16 cellular contexts compared by ENCODE assay signal in the genomic region with DNA sequence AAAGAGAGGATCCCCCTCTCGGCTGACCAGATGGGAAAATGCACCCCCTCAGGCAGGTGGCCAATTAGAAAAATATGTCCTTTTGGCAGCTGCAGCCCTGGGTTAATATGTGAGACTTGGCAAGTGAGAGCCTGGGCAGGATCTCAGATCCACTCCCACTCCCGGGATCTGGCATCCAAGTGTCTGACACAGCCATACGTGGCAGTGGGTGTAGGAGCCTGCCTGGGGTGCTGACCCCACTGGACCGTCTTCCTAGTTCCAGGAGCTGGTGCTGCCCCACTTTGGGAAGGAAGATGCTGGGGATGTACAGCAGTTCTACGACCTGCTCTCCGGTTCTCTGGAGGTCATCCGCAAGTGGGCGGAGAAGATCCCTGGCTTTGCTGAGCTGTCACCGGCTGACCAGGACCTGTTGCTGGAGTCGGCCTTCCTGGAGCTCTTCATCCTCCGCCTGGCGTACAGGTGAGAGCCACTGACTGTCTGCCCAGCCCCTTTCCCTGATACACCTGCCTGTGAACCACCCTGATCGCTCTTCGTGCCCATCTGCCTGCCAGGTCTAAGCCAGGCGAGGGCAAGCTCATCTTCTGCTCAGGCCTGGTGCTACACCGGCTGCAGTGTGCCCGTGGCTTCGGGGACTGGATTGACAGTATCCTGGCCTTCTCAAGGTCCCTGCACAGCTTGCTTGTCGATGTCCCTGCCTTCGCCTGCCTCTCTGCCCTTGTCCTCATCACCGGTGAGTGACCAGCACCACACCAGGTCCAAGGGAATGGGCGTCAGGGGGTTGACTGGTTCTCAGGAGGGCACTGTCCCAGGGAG. TPM values are rescaled to one million over a fixed set of nuclear protein-coding genes. Genes with fewer than 3 reads are reported as not detected.
DNase-seq lines count a peak whose midpoint lies in the region; ATAC-seq and TF ChIP-seq lines count a peak whose summit lies in the region.
"Had no signal": no experiment of that assay in that cellular context is flagged by ENCODE, and none has a peak within 500 bp of the region (broad histone marks: within the 10 kb centered on the region; RNA-seq: fewer than 3 reads in every experiment).

No MANE protein-coding gene starts in this region.

- H3K4me3 ChIP-seq in adrenal gland (no peak overlapping the region), fibroblast of villous mesenchyme (ENCODE audit: low read depth, low read length) (no peak overlapping the region), tibial nerve (peak overlapping the region in 3 of 4 donors; percentile 13 to 76 (median 53))
- H3K4me3 ChIP-seq: GM23338 had no signal

- H3K27ac Mint-ChIP-seq in activated naive CD8-positive, alpha-beta T cell treated with anti-CD3 and anti-CD28 coated beads, Interleukin-2, amount 10 ng/mL, durations not matched to agents 7 days and 5 days, result peak overlapping the region; percentile 16
- no peak overlapping the region for H3K27ac Mint-ChIP-seq in activated naive CD8-positive, alpha-beta T cell treated with anti-CD3 and anti-CD28 coated beads, Interleukin-2, amount 50 U/mL, for 24 hours
- H3K27ac Mint-ChIP-seq: activated CD8-positive, alpha-beta T cell treated with anti-CD3 and anti-CD28 coated beads, Interleukin-2, amount 10 ng/mL, durations not matched to agents 7 days and 5 days; GM23338 had no signal

- TF ChIP-seq POLR2A in adrenal gland (IDR thresholded peaks at IDR 0.05) (peak in 1 of 2 donors; percentile 37), tibial nerve (IDR thresholded peaks at IDR 0.05) (peak in 1 of 2 donors; percentile 37)

- TF ChIP-seq CTCF in adrenal gland (IDR thresholded peaks at IDR 0.05) (no peak), fibroblast of villous mesenchyme (IDR thresholded peaks at IDR 0.05; ENCODE audit: insufficient read depth, low read depth, low read length) (no peak), tibial nerve (IDR thresholded peaks at IDR 0.05) (no peak)

- no peak overlapping the region for H3K4me3 Mint-ChIP-seq in activated naive CD8-positive, alpha-beta T cell treated with anti-CD3 and anti-CD28 coated beads, Interleukin-2, amount 10 ng/mL, durations not matched to agents 7 days and 5 days
- H3K4me3 Mint-ChIP-seq in activated naive CD8-positive, alpha-beta T cell treated with anti-CD3 and anti-CD28 coated beads, Interleukin-2, amount 50 U/mL, for 24 hours, result no peak overlapping the region
- H3K4me3 Mint-ChIP-seq: activated CD8-positive, alpha-beta T cell treated with anti-CD3 and anti-CD28 coated beads, Interleukin-2, amount 10 ng/mL, durations not matched to agents 7 days and 5 days; GM23338 had no signal

- POLR2A ChIA-PET in activated naive CD8-positive, alpha-beta T cell treated with anti-CD3 and anti-CD28 coated beads, Interleukin-2, amount 10 ng/mL, durations not matched to agents 7 days and 5 days (lab: Charles Lee), result no interaction called here

- no peak for ATAC-seq in activated naive CD8-positive, alpha-beta T cell treated with anti-CD3 and anti-CD28 coated beads, Interleukin-2, amount 10 ng/mL, durations not matched to agents 7 days and 5 days (ENCODE audit: low read depth)
- ATAC-seq in activated naive CD8-positive, alpha-beta T cell treated with anti-CD3 and anti-CD28 coated beads, Interleukin-2, amount 50 U/mL, for 24 hours, result no peak
- ATAC-seq in HG02970 (IDR thresholded peaks at IDR 0.05; ENCODE audit: low FRiP score, unreplicated experiment), result no peak
- ATAC-seq: activated CD8-positive, alpha-beta T cell treated with anti-CD3 and anti-CD28 coated beads, Interleukin-2, amount 10 ng/mL, durations not matched to agents 7 days and 5 days; GM23338 had no signal

- no peaks in the 10 kb centered on the region for H3K9me3 Mint-ChIP-seq in activated naive CD8-positive, alpha-beta T cell treated with anti-CD3 and anti-CD28 coated beads, Interleukin-2, amount 10 ng/mL, durations not matched to agents 7 days and 5 days
- H3K9me3 Mint-ChIP-seq in activated naive CD8-positive, alpha-beta T cell treated with anti-CD3 and anti-CD28 coated beads, Interleukin-2, amount 50 U/mL, for 24 hours, result no peaks in the 10 kb centered on the region
- H3K9me3 Mint-ChIP-seq: GM23338 had no signal

- no peak for DNase-seq in activated naive CD8-positive, alpha-beta T cell treated with anti-CD3 and anti-CD28 coated beads, Interleukin-2, amount 10 ng/mL, durations not matched to agents 7 days and 5 days
- no peak for DNase-seq in activated naive CD8-positive, alpha-beta T cell treated with anti-CD3 and anti-CD28 coated beads, Interleukin-2, amount 50 U/mL, for 24 hours
- DNase-seq in adrenal gland (peak in 5 of 7 donors; percentile 43 to 83 (median 70)), fibroblast of villous mesenchyme (ENCODE audit: low read depth) (peak; percentile 48), tibial nerve (ENCODE audit: low spot score in 2 of 2) (no peak), NCI-H2081 (lab: John Stamatoyannopoulos, UW) (no peak)
- DNase-seq in effector CD8-positive, alpha-beta T cell (lab: John Stamatoyannopoulos, UW), result no peak
- DNase-seq: activated CD8-positive, alpha-beta T cell treated with anti-CD3 and anti-CD28 coated beads, Interleukin-2, amount 10 ng/mL, durations not matched to agents 7 days and 5 days; activated gamma-delta T cell; brain microvascular endothelial cell; KBM-7; kidney had no signal

- H3K27me3 ChIP-seq in adrenal gland, result no peaks in the 10 kb centered on the region
- no peaks in the 10 kb centered on the region for H3K27me3 ChIP-seq in tibial nerve
- H3K27me3 ChIP-seq: brain microvascular endothelial cell had no signal

- 72 to 79% (median 77%) methylated on average over 12 to 22 of the region's 22 CpGs for WGBS in adrenal gland, 4 donors
- WGBS in tibial nerve, 2 donors, result 62% methylated on average over 22 of the region's 22 CpGs

- intact Hi-C loops in adrenal gland (cut with DNase I), result no loop called here

- peak in 1 of 2 donors; percentile 90 for TF ChIP-seq EP300 in tibial nerve (IDR thresholded peaks at IDR 0.05)

- H3K36me3 ChIP-seq in adrenal gland (replicated peaks in 1 of 2), result peaks cover 0 to 57% of the 10 kb centered on the region in 2 donors
- H3K36me3 ChIP-seq in tibial nerve, result peaks cover 2 to 67% (median 10%) of the 10 kb centered on the region in 3 donors
- H3K36me3 ChIP-seq: brain microvascular endothelial cell had no signal

- H3K9me3 ChIP-seq in adrenal gland (replicated peaks in 1 of 3) (no peaks in the 10 kb centered on the region), tibial nerve (no peaks in the 10 kb centered on the region)

- H3K27ac ChIP-seq in adrenal gland, result peak overlapping the region in 2 of 5 donors; percentile 62
- H3K27ac ChIP-seq in tibial nerve, result peak overlapping the region; percentile 67 to 100 (median 98)
- H3K27ac ChIP-seq: brain microvascular endothelial cell, parathyroid adenoma had no signal

- H3K4me1 Mint-ChIP-seq in activated naive CD8-positive, alpha-beta T cell treated with anti-CD3 and anti-CD28 coated beads, Interleukin-2, amount 10 ng/mL, durations not matched to agents 7 days and 5 days, result peaks cover 10% of the 10 kb centered on the region
- peaks cover 18% of the 10 kb centered on the region for H3K4me1 Mint-ChIP-seq in activated naive CD8-positive, alpha-beta T cell treated with anti-CD3 and anti-CD28 coated beads, Interleukin-2, amount 50 U/mL, for 24 hours

- H3K36me3 Mint-ChIP-seq in activated naive CD8-positive, alpha-beta T cell treated with anti-CD3 and anti-CD28 coated beads, Interleukin-2, amount 10 ng/mL, durations not matched to agents 7 days and 5 days, result no peaks in the 10 kb centered on the region
- H3K36me3 Mint-ChIP-seq in activated naive CD8-positive, alpha-beta T cell treated with anti-CD3 and anti-CD28 coated beads, Interleukin-2, amount 50 U/mL, for 24 hours (ENCODE audit: low read depth), result peaks cover 44% of the 10 kb centered on the region

- no peaks in the 10 kb centered on the region for H3K27me3 Mint-ChIP-seq in activated naive CD8-positive, alpha-beta T cell treated with anti-CD3 and anti-CD28 coated beads, Interleukin-2, amount 10 ng/mL, durations not matched to agents 7 days and 5 days
- no peaks in the 10 kb centered on the region for H3K27me3 Mint-ChIP-seq in activated naive CD8-positive, alpha-beta T cell treated with anti-CD3 and anti-CD28 coated beads, Interleukin-2, amount 50 U/mL, for 24 hours

- peaks cover 5 to 16% of the 10 kb centered on the region in 2 donors for H3K4me1 ChIP-seq in adrenal gland (replicated peaks in 1 of 2)
- peaks cover 0 to 69% (median 15%) of the 10 kb centered on the region in 4 donors for H3K4me1 ChIP-seq in tibial nerve

RNA-seq across cellular contexts. Expression of a gene that starts 5.8 kb away (rescaled TPM):
- total RNA-seq in activated naive CD8-positive, alpha-beta T cell treated with anti-CD3 and anti-CD28 coated beads, Interleukin-2, amount 10 ng/mL, durations not matched to agents 7 days and 5 days, result 1 to 10 TPM; 8.6 to 8.8 TPM
- 100 to 1,000 TPM in 5 of 8 donors, 10 to 100 TPM in 3; 49.5 to 854 (median 185) TPM for total RNA-seq in adrenal gland
- 100 to 1,000 TPM in 2 of 3 donors, 10 to 100 TPM in 1; 34.5 to 499 (median 282) TPM for polyA plus RNA-seq in adrenal gland
- 2.2 and 2.9 TPM in 2 replicates for total RNA-seq in fibroblast of villous mesenchyme
- 1,000 to 10,000 TPM in 1 of 4 donors, 100 to 1,000 TPM in 3; 390 to 1,252 (median 718) TPM for total RNA-seq in tibial nerve

RNA-seq across cellular contexts. Expression of a gene that starts 12.8 kb away (rescaled TPM):
- 10 to 100 TPM; 25.2 to 28.8 TPM for total RNA-seq in activated naive CD8-positive, alpha-beta T cell treated with anti-CD3 and anti-CD28 coated beads, Interleukin-2, amount 10 ng/mL, durations not matched to agents 7 days and 5 days
- 10 to 100 TPM; 28.8 to 60.4 (median 38.6) TPM for total RNA-seq in adrenal gland
- 10 to 100 TPM; 20.9 to 28.6 (median 27.1) TPM for polyA plus RNA-seq in adrenal gland
- total RNA-seq in fibroblast of villous mesenchyme, result 70.0 and 71.8 TPM in 2 replicates
- total RNA-seq in tibial nerve, result 10 to 100 TPM; 32.6 to 49.6 (median 37.5) TPM

RNA-seq across cellular contexts. Expression of a gene that starts 22.5 kb away (rescaled TPM):
- total RNA-seq in activated naive CD8-positive, alpha-beta T cell treated with anti-CD3 and anti-CD28 coated beads, Interleukin-2, amount 10 ng/mL, durations not matched to agents 7 days and 5 days, result not detected
- total RNA-seq in adrenal gland (1 to 10 TPM in 1 of 8 donors, under 1 TPM in 2, not detected in 5; 0.54 to 2.1 (median 0.83) TPM), fibroblast of villous mesenchyme (0.32 and 0.43 TPM in 2 replicates), tibial nerve (10 to 100 TPM; 16.5 to 78.7 (median 39.3) TPM)
- under 1 TPM in 1 of 3 donors, not detected in 2; 0.10 TPM for polyA plus RNA-seq in adrenal gland
- total RNA-seq: activated CD8-positive, alpha-beta T cell treated with anti-CD3 and anti-CD28 coated beads, Interleukin-2, amount 10 ng/mL, durations not matched to agents 7 days and 5 days; SK-MEL-5 had no signal

RNA-seq across cellular contexts. Expression of a gene that starts 50.3 kb away (rescaled TPM):
- total RNA-seq in activated naive CD8-positive, alpha-beta T cell treated with anti-CD3 and anti-CD28 coated beads, Interleukin-2, amount 10 ng/mL, durations not matched to agents 7 days and 5 days, result 10 to 100 TPM; 17.1 to 19.9 TPM
- total RNA-seq in adrenal gland, result 10 to 100 TPM in 5 of 8 donors, 1 to 10 TPM in 3; 1.8 to 26.0 (median 14.9) TPM
- polyA plus RNA-seq in adrenal gland, result 10 to 100 TPM in 2 of 3 donors, 1 to 10 TPM in 1; 5.3 to 44.9 (median 41.3) TPM
- 2.2 and 7.7 TPM in 2 replicates for total RNA-seq in fibroblast of villous mesenchyme
- 10 to 100 TPM; 30.6 to 54.0 (median 37.8) TPM for total RNA-seq in tibial nerve

Comparison
In these comparisons a context has a peak if more than half of its experiments do, and no peak if none do; other contexts are left out.
1. DNase-seq: peak in adrenal gland (5 of 7) and fibroblast of villous mesenchyme (single experiment); none in activated naive CD8-positive, alpha-beta T cell treated with anti-CD3 and anti-CD28 coated beads, Interleukin-2, amount 10 ng/mL, durations not matched to agents 7 days and 5 days (single experiment), activated naive CD8-positive, alpha-beta T cell treated with anti-CD3 and anti-CD28 coated beads, Interleukin-2, amount 50 U/mL, for 24 hours (single experiment), tibial nerve (0 of 2), NCI-H2081 (0 of 2) and effector CD8-positive, alpha-beta T cell (single experiment).
2. H3K4me3 ChIP-seq: peak in tibial nerve (3 of 4); none in adrenal gland (0 of 4) and fibroblast of villous mesenchyme (single experiment).
3. RNA of a gene that starts 5.8 kb away (total RNA-seq): 390 to 1,252 TPM in tibial nerve and 49.5 to 854 TPM in adrenal gland; 8.6 to 8.8 TPM in activated naive CD8-positive, alpha-beta T cell treated with anti-CD3 and anti-CD28 coated beads, Interleukin-2, amount 10 ng/mL, durations not matched to agents 7 days and 5 days and 2.2 to 2.9 TPM in fibroblast of villous mesenchyme; every median in the first group is over 4 times any median in the second.
4. RNA of a gene that starts 22.5 kb away (total RNA-seq): 16.5 to 78.7 TPM in tibial nerve; 0.32 to 0.43 TPM in fibroblast of villous mesenchyme, not detected in activated naive CD8-positive, alpha-beta T cell treated with anti-CD3 and anti-CD28 coated beads, Interleukin-2, amount 10 ng/mL, durations not matched to agents 7 days and 5 days and 0.54 to 2.1 TPM in adrenal gland; every median in the first group is over 4 times any median in the second.